8 cellular contexts compared by ENCODE assay signal in the genomic region with DNA sequence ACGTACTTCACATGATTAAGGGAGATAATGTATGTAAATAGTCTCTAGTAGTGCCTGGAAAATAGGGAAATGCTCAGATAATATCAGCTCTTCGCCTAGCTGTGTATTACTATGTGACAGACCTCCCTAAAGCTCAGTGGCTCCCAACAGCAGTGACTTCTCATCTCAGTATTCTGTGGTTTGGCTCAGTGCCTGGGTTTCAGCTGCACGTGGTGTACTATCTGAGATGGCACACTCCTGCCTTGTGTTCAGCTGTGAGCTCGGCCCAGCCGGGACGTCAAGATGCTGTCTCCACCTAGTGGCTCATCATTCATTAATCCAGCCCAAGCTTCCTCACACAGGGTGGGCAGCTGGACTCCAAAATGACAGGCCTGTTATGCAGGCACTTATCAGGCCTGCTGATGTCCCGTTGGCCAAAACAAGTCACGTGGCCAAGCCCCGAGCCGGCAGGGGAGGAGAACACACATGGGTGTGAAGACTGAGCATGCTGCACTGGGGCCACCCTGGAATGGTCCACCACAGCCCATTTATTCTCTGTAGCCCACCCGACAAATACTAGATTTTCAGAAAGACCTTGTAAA. TPM values are rescaled to one million over a fixed set of nuclear protein-coding genes. Genes with fewer than 3 reads are reported as not detected.
DNase-seq lines count a peak whose midpoint lies in the region; ATAC-seq and TF ChIP-seq lines count a peak whose summit lies in the region.

No MANE protein-coding gene starts in this region.

- no peaks in the 10 kb centered on the region for H3K9me3 ChIP-seq in ascending aorta

- peaks cover 6 to 8% of the 10 kb centered on the region in 2 donors for H3K4me1 ChIP-seq in ascending aorta

- no peak overlapping the region for H3K4me3 ChIP-seq in ascending aorta

- H3K27ac ChIP-seq in ascending aorta, result peak overlapping the region; percentile 16 to 57

- H3K36me3 ChIP-seq in ascending aorta, result peaks cover 88 to 100% of the 10 kb centered on the region in 2 donors

- no peaks in the 10 kb centered on the region for H3K27me3 ChIP-seq in ascending aorta

- peak; percentile 72 for TF ChIP-seq CTCF in GM12873 (IDR thresholded peaks at IDR 0.05; ENCODE audit: insufficient read depth, low read depth, low read length, missing control alignments)
- TF ChIP-seq CTCF in ascending aorta (IDR thresholded peaks at IDR 0.05), result peak; percentile 32 to 50 (median 39)

- intact Hi-C loops in ascending aorta (cut with DNase I), result loop anchor here (2.0 kb wide), 1 partner anchor 17 kb away; no protein-coding TSS in a partner anchor

- ATAC-seq in HG02571 (IDR thresholded peaks at IDR 0.05; ENCODE audit: unreplicated experiment), result peak; percentile 97

- DNase-seq in MV-4-11 (lab: John Stamatoyannopoulos, UW) (peak; percentile 97), T-helper 9 cell (peak; percentile 66), ascending aorta (ENCODE audit: low spot score in 2 of 2) (peak; percentile 94 to 96), hepatic stellate cell (ENCODE audit: low spot score) (peak; percentile 95), cortex of kidney (lab: John Stamatoyannopoulos, UW) (no peak)
- DNase-seq in stimulated activated CD4-positive, alpha-beta T cell treated with anti-CD3 and anti-CD28 coated beads, Interleukin-12 subunit alpha, Interleukin-12 subunit beta, amount 100 ng/mL, for 4 hours, result peak; percentile 73

RNA-seq across cellular contexts. Expression of gene SLFNL1, which starts 17.8 kb away (rescaled TPM):
- not detected for total RNA-seq in ascending aorta

RNA-seq across cellular contexts. Expression of gene CTPS1, which starts 24.2 kb away (rescaled TPM):
- total RNA-seq in ascending aorta, result 33.0 TPM
